ENCODE assay signal across 8 cellular contexts in the genomic region with DNA sequence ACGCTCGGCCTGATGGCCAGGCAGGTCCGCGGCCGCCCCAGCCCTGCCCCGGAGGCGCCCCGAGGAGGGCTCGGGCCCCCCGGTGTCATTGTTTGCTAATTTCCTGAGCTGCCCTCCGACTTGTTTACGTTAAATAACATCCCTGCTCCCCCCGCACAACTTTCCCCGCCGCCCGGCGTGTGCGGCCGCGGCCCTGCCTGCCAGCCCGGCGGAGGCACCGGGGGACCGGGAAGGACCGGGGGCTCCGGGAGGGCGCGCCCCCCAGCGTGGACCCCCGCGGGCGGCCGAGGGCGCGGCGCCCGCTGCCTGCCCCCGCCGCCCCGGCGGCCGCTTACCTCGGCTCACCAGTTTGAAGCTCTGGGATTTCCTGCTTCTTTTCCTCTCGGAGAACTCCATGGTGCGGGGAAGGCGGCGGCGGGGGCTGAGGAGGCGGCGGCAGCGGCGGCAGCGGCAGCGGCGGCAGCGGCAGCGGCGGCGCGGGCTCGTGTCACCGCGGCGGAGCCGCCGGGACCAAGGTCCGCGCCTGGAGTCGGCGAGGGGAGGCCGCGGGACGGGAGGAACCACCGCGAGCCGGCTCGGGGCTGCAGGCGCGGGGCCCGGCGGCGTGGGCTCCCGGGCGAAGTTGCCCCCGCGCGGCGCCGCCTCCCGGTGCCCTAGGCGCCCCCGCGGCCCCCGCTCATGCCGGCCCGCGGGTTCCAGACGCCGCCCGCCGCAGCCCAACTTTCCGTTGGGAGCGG. TPM values are rescaled to one million over a fixed set of nuclear protein-coding genes. Genes with fewer than 3 reads are reported as not detected.
DNase-seq lines count a peak whose midpoint lies in the region; ATAC-seq and TF ChIP-seq lines count a peak whose summit lies in the region.

No MANE protein-coding gene starts in this region.

- peak; percentile 7 for DNase-seq in NOMO-1 treated with DMSO at 0.1 percent for 48 hours (lab: John Stamatoyannopoulos, UW; ENCODE audit: unreplicated experiment)
- DNase-seq in NOMO-1 (lab: John Stamatoyannopoulos, UW; ENCODE audit: unreplicated experiment in 2 of 2): no peak
- DNase-seq in activated T-cell treated with anti-CD3 and anti-CD28 coated beads, Interleukin-2, amount 50 U/mL, for 1 hour: peak; percentile 25
- DNase-seq in left ventricle myocardium inferior: peak; percentile 22
- no peak for DNase-seq in amniotic stem cell (lab: John Stamatoyannopoulos, UW)

- H3K27me3 ChIP-seq in left ventricle myocardium inferior (ENCODE audit: low read depth): no peaks in the 10 kb centered on the region
- H3K27me3 ChIP-seq in rectal smooth muscle tissue (ENCODE audit: control insufficient read depth, insufficient read depth, low read length): no peaks in the 10 kb centered on the region

- H3K9ac ChIP-seq in rectal smooth muscle tissue (ENCODE audit: low read length): peak overlapping the region; percentile 62

- H3K27ac ChIP-seq in left ventricle myocardium inferior (replicated peaks) (peak overlapping the region; percentile 70), rectal smooth muscle tissue (ENCODE audit: low read depth, low read length) (peak overlapping the region; percentile 78)

- H3K9me3 ChIP-seq in left ventricle myocardium inferior (replicated peaks): no peaks in the 10 kb centered on the region

- H3K4me1 ChIP-seq in left ventricle myocardium inferior: peaks cover 30% of the 10 kb centered on the region
- peaks cover 11% of the 10 kb centered on the region for H3K4me1 ChIP-seq in rectal smooth muscle tissue (ENCODE audit: control insufficient read depth, insufficient read depth, low read length)

- peak overlapping the region; percentile 83 for H3K4me3 ChIP-seq in left ventricle myocardium inferior
- peak overlapping the region; percentile 68 for H3K4me3 ChIP-seq in rectal smooth muscle tissue (ENCODE audit: low read length)

- intact Hi-C loops in left ventricle myocardium inferior (cut with micrococcal nuclease): no loop called here

- H3K36me3 ChIP-seq in left ventricle myocardium inferior: peaks cover 8% of the 10 kb centered on the region
- no peaks in the 10 kb centered on the region for H3K36me3 ChIP-seq in rectal smooth muscle tissue (ENCODE audit: control insufficient read depth, insufficient read depth, low read length)

- ATAC-seq in HG03095 (IDR thresholded peaks at IDR 0.05; ENCODE audit: unreplicated experiment) (no peak), GM21576 (IDR thresholded peaks at IDR 0.05; ENCODE audit: unreplicated experiment) (no peak)

- TF ChIP-seq CTCF in left ventricle myocardium inferior (IDR thresholded peaks at IDR 0.05; ENCODE audit: borderline replicate concordance): no peak

RNA-seq across cellular contexts. Expression of a gene that starts 0.5 kb away (rescaled TPM):
- total RNA-seq in left ventricle myocardium inferior: 14.7 TPM

RNA-seq across cellular contexts. Expression of a gene that starts 58.5 kb away (rescaled TPM):
- 14.7 TPM for total RNA-seq in left ventricle myocardium inferior

Comparison
In these comparisons a context has a peak if more than half of its experiments do, and no peak if none do; other contexts are left out.
1. DNase-seq: peak in NOMO-1 treated with DMSO at 0.1 percent for 48 hours (single experiment), activated T-cell treated with anti-CD3 and anti-CD28 coated beads, Interleukin-2, amount 50 U/mL, for 1 hour (single experiment) and left ventricle myocardium inferior (single experiment); none in NOMO-1 (0 of 2) and amniotic stem cell (single experiment).